In the genomic region with DNA sequence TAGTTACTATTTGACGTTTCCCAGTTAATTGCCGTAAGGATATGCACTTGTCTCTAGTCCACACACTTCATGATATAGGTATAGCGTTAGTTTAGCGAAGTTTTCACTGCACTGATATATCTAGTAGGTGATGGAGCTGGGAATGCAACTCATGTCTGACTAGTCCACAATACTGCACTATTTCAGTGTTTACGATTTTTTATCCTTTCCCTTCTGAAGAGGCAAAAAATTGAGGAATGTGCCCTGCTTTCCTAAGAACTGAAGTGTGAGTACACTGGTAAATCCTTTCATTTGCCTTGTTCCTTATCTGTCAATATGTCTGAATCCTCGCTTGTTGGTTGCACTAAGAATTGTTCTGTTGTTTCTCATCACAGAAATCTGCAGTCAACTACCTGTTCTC, we compare ENCODE assay signal across 9 cellular contexts. TPM values are rescaled to one million over a fixed set of nuclear protein-coding genes. Genes with fewer than 3 reads are reported as not detected.
DNase-seq lines count a peak whose midpoint lies in the region; ATAC-seq and TF ChIP-seq lines count a peak whose summit lies in the region.
"Had no signal": no experiment of that assay in that cellular context is flagged by ENCODE, and none has a peak within 500 bp of the region (broad histone marks: within the 10 kb centered on the region; RNA-seq: fewer than 3 reads in every experiment).

No MANE protein-coding gene starts in this region.

- H3K4me1 Mint-ChIP-seq in IgD-negative memory B cell, result peaks cover 5 to 24% (median 10%) of the 10 kb centered on the region in 3 donors
- H3K4me1 Mint-ChIP-seq in naive thymus-derived CD4-positive, alpha-beta T cell, result peaks cover 0 to 32% (median 18%) of the 10 kb centered on the region in 7 donors

- H3K4me3 ChIP-seq in AG10803 (ENCODE audit: low read length) (peak overlapping the region; percentile 76), colonic mucosa (peak overlapping the region; percentile 41)
- peak overlapping the region; percentile 66 for H3K4me3 ChIP-seq in naive thymus-derived CD4-positive, alpha-beta T cell (ENCODE audit: low read length)

- H3K27me3 Mint-ChIP-seq in IgD-negative memory B cell, result peaks cover 1% of the 10 kb centered on the region
- no peaks in the 10 kb centered on the region for H3K27me3 Mint-ChIP-seq in naive thymus-derived CD4-positive, alpha-beta T cell

- no peak for ATAC-seq in naive thymus-derived CD4-positive, alpha-beta T cell
- no peak for ATAC-seq in GM21367 (IDR thresholded peaks at IDR 0.05; ENCODE audit: unreplicated experiment)

- no peaks in the 10 kb centered on the region for H3K27me3 ChIP-seq in colonic mucosa
- no peaks in the 10 kb centered on the region for H3K27me3 ChIP-seq in naive thymus-derived CD4-positive, alpha-beta T cell (ENCODE audit: control insufficient read depth in 2 of 2, insufficient read depth in 2 of 2, low read length in 2 of 2)

- TF ChIP-seq CTCF in AG10803 (conservative IDR thresholded peaks at IDR 0.05; ENCODE audit: low read length) (no peak), colonic mucosa (IDR thresholded peaks at IDR 0.05) (no peak)

- CTCF ChIA-PET in naive thymus-derived CD4-positive, alpha-beta T cell (lab: Charles Lee), result no interaction called here

- H3K9ac ChIP-seq in colonic mucosa (ENCODE audit: low read depth in 2 of 2, low read length in 2 of 2), result peak overlapping the region; percentile 43 to 87

- POLR2A ChIA-PET in naive thymus-derived CD4-positive, alpha-beta T cell (lab: Charles Lee), result interaction anchor here (1.0 kb wide), 1 partner anchor 15 kb away, joined by 3 read pairs; the partner anchor contains the start of gene GLA

- no peaks in the 10 kb centered on the region for H3K36me3 ChIP-seq in colonic mucosa
- peaks cover 0 to 3% (median 0%) of the 10 kb centered on the region in 3 experiments for H3K36me3 ChIP-seq in naive thymus-derived CD4-positive, alpha-beta T cell (ENCODE audit: control insufficient read depth in 2 of 3, insufficient read depth in 3 of 3, low read length in 3 of 3)

- H3K27ac Mint-ChIP-seq in IgD-negative memory B cell, result peak overlapping the region; percentile 86 to 97 (median 96)
- H3K27ac Mint-ChIP-seq in naive thymus-derived CD4-positive, alpha-beta T cell, result peak overlapping the region; percentile 80 to 97 (median 94)

- peak overlapping the region; percentile 91 to 98 (median 94) for H3K4me3 Mint-ChIP-seq in IgD-negative memory B cell
- H3K4me3 Mint-ChIP-seq in naive thymus-derived CD4-positive, alpha-beta T cell, result peak overlapping the region; percentile 81 to 96 (median 90)

- H3K9me3 Mint-ChIP-seq in IgD-negative memory B cell, result no peaks in the 10 kb centered on the region
- no peaks in the 10 kb centered on the region for H3K9me3 Mint-ChIP-seq in naive thymus-derived CD4-positive, alpha-beta T cell

- H3K36me3 Mint-ChIP-seq in IgD-negative memory B cell, result no peaks in the 10 kb centered on the region
- H3K36me3 Mint-ChIP-seq in naive thymus-derived CD4-positive, alpha-beta T cell, result peaks cover 0 to 29% (median 0%) of the 10 kb centered on the region in 5 donors

- intact Hi-C loops in colonic mucosa (cut with DNase I), result no loop called here
- intact Hi-C loops in naive thymus-derived CD4-positive, alpha-beta T cell (cut with micrococcal nuclease), result loop anchor here in 1 of 2 donors (2.0 to 5.0 kb wide), 3 partner anchors 295 to 755 kb away; partner anchors contain the start of genes CENPI, CSTF2 and TSPAN6

- DNase-seq in AG10803 (ENCODE audit: low read depth) (no peak), colonic mucosa (no peak), NCI-H1436 treated with DMSO at 0.1 percent for 48 hours (lab: John Stamatoyannopoulos, UW) (no peak), cerebellar nuclear complex (lab: John Stamatoyannopoulos, UW) (no peak)
- no peak for DNase-seq in naive thymus-derived CD4-positive, alpha-beta T cell
- no peak for DNase-seq in stimulated activated CD4-positive, alpha-beta T cell treated with anti-CD3 and anti-CD28 coated beads, Interleukin-12 subunit alpha, Interleukin-12 subunit beta, amount 100 ng/mL, for 4 hours
- DNase-seq: NCI-H1105 treated with DMSO at 0.1 percent for 48 hours had no signal

- no peaks in the 10 kb centered on the region for H3K9me3 ChIP-seq in colonic mucosa
- H3K9me3 ChIP-seq in naive thymus-derived CD4-positive, alpha-beta T cell (ENCODE audit: control insufficient read depth in 2 of 3, low read length in 3 of 3), result no peaks in the 10 kb centered on the region

- H3K4me1 ChIP-seq in colonic mucosa, result no peaks in the 10 kb centered on the region
- peaks cover 4 to 5% of the 10 kb centered on the region in 2 donors for H3K4me1 ChIP-seq in naive thymus-derived CD4-positive, alpha-beta T cell (ENCODE audit: control insufficient read depth in 2 of 2, insufficient read depth in 2 of 2, low read length in 2 of 2)

- H3K27ac ChIP-seq in colonic mucosa, result peak overlapping the region; percentile 63
- peak overlapping the region; percentile 80 for H3K27ac ChIP-seq in naive thymus-derived CD4-positive, alpha-beta T cell (ENCODE audit: low read depth, low read length)

RNA-seq across cellular contexts. Expression of gene RPL36A, which starts 1.0 kb away (rescaled TPM):
- 2,145 TPM for polyA plus RNA-seq in IgD-negative memory B cell
- 100 to 1,000 TPM; 132 to 184 TPM for total RNA-seq in colonic mucosa
- 100 to 1,000 TPM; 113 to 342 (median 282) TPM for total RNA-seq in naive thymus-derived CD4-positive, alpha-beta T cell
- 1,000 to 10,000 TPM; 2,157 to 2,919 TPM for polyA plus RNA-seq in naive thymus-derived CD4-positive, alpha-beta T cell

RNA-seq across cellular contexts. Expression of gene BTK, which starts 5.8 kb away (rescaled TPM):
- 113 TPM for polyA plus RNA-seq in IgD-negative memory B cell
- total RNA-seq in colonic mucosa, result 1 to 10 TPM; 1.9 to 3.0 TPM
- total RNA-seq in naive thymus-derived CD4-positive, alpha-beta T cell, result 10 to 100 TPM in 1 of 5 experiments, 1 to 10 TPM in 3, not detected in 1; 1.5 to 52.1 (median 3.9) TPM
- under 1 TPM; 0.06 to 0.14 TPM for polyA plus RNA-seq in naive thymus-derived CD4-positive, alpha-beta T cell

RNA-seq across cellular contexts. Expression of gene GLA, which starts 15.9 kb away (rescaled TPM):
- 17.9 TPM for polyA plus RNA-seq in IgD-negative memory B cell
- total RNA-seq in colonic mucosa, result 10 to 100 TPM; 29.9 to 33.9 TPM
- total RNA-seq in naive thymus-derived CD4-positive, alpha-beta T cell, result 10 to 100 TPM; 12.5 to 40.1 (median 27.1) TPM
- 10 to 100 TPM; 10.9 to 11.2 TPM for polyA plus RNA-seq in naive thymus-derived CD4-positive, alpha-beta T cell

RNA-seq across cellular contexts. Expression of gene HNRNPH2, which starts 16.2 kb away (rescaled TPM):
- polyA plus RNA-seq in IgD-negative memory B cell, result 74.2 TPM
- 10 to 100 TPM; 61.7 to 72.1 TPM for total RNA-seq in colonic mucosa
- 10 to 100 TPM; 32.1 to 46.3 (median 41.5) TPM for total RNA-seq in naive thymus-derived CD4-positive, alpha-beta T cell
- polyA plus RNA-seq in naive thymus-derived CD4-positive, alpha-beta T cell, result 100 to 1,000 TPM in 1 of 2 donors, 10 to 100 TPM in 1; 96.3 to 103 TPM

RNA-seq across cellular contexts. Expression of gene TIMM8A, which starts 43.3 kb away (rescaled TPM):
- 6.7 TPM for polyA plus RNA-seq in IgD-negative memory B cell
- total RNA-seq in colonic mucosa, result 10 to 100 TPM in 1 of 2 donors, 1 to 10 TPM in 1; 9.4 to 22.9 TPM
- 10 to 100 TPM in 3 of 5 experiments, 1 to 10 TPM in 2; 6.7 to 13.6 (median 12.2) TPM for total RNA-seq in naive thymus-derived CD4-positive, alpha-beta T cell
- 10 to 100 TPM in 1 of 2 donors, 1 to 10 TPM in 1; 8.5 to 10.6 TPM for polyA plus RNA-seq in naive thymus-derived CD4-positive, alpha-beta T cell
